35 cellular contexts compared by ENCODE assay signal in genomic region chr13:54599413-54599812, GRCh38.
"Had no signal": no experiment of that assay in that cellular context is flagged by ENCODE, and none has a peak within 500 bp of the region (broad histone marks: within the 10 kb centered on the region; RNA-seq: fewer than 3 reads in every experiment).

No MANE protein-coding gene starts in this region.

- H3K9me3 ChIP-seq: adrenal gland, body of pancreas, breast epithelium had no signal

- H3K4me1 Mint-ChIP-seq: activated B cell treated with CpG ODN at 0.5 μM for 24 hours; activated CD4-positive, alpha-beta T cell treated with anti-CD3 and anti-CD28 coated beads, Interleukin-2, amount 10 ng/mL, durations not matched to agents 24 days and 14 days; activated naive CD8-positive, alpha-beta T cell treated with anti-CD3 and anti-CD28 coated beads for 36 hours; activated T-helper 17 cell treated with anti-CD3 and anti-CD28 coated beads, Interleukin-2, amount 50 U/mL, for 72 hours had no signal

- H3K4me1 ChIP-seq: adrenal gland, body of pancreas, breast epithelium had no signal

- H3K27ac ChIP-seq: adrenal gland, body of pancreas, brain microvascular endothelial cell, breast epithelium, VCaP had no signal

- H3K27me3 ChIP-seq: adrenal gland, body of pancreas, brain microvascular endothelial cell, breast epithelium had no signal

- H3K4me3 Mint-ChIP-seq: activated B cell treated with CpG ODN at 0.5 μM for 24 hours; activated CD4-positive, alpha-beta memory T cell treated with anti-CD3 and anti-CD28 coated beads for 36 hours; activated CD4-positive, alpha-beta T cell treated with anti-CD3 and anti-CD28 coated beads, Interleukin-2, amount 10 ng/mL, durations not matched to agents 24 days and 14 days; activated CD8-positive, alpha-beta T cell treated with anti-CD3 and anti-CD28 coated beads for 36 hours; activated naive CD4-positive, alpha-beta T cell treated with anti-CD3 and anti-CD28 coated beads for 36 hours; activated naive CD8-positive, alpha-beta T cell treated with anti-CD3 and anti-CD28 coated beads for 36 hours; activated T-cell treated with anti-CD3 and anti-CD28 coated beads, Interleukin-2, amount 50 U/mL, for 4 hours; activated T-cell treated with anti-CD3 and anti-CD28 coated beads, Interleukin-2, amount 50 U/mL, for 72 hours; activated T-helper 1 cell treated with anti-CD3 and anti-CD28 coated beads, Interleukin-12 subunit alpha, Interleukin-12 subunit beta, Interleukin-2, Interleukin-4 antibody, amounts not matched to agents 30 ng/mL and 10 ng/mL and 1 ng/mL, durations not matched to agents 14 hours and 24 hours and 36 hours; activated T-helper 17 cell treated with anti-CD3 and anti-CD28 coated beads, Interleukin-2, amount 50 U/mL, for 72 hours; T-helper 1 cell treated with Interleukin-12 subunit alpha and Interleukin-12 subunit beta and Interleukin-4 antibody, amounts not matched to agents 30 μg/mL and 1 μg/mL, for 36 hours; T-helper 2 cell treated with Interferon-gamma antibody and Interleukin-4, amounts not matched to agents 5 μg/mL and 100 μg/mL, for 36 hours had no signal

- H3K4me3 ChIP-seq: adrenal gland, body of pancreas, breast epithelium had no signal

- H3K27ac Mint-ChIP-seq: activated B cell treated with CpG ODN at 0.5 μM for 24 hours; activated CD4-positive, alpha-beta memory T cell treated with anti-CD3 and anti-CD28 coated beads for 36 hours; activated CD4-positive, alpha-beta T cell treated with anti-CD3 and anti-CD28 coated beads, Interleukin-2, amount 10 ng/mL, durations not matched to agents 24 days and 14 days; activated CD8-positive, alpha-beta T cell treated with anti-CD3 and anti-CD28 coated beads for 36 hours; activated naive CD4-positive, alpha-beta T cell treated with anti-CD3 and anti-CD28 coated beads for 36 hours; activated naive CD4-positive, alpha-beta T cell treated with anti-CD3 and anti-CD28 coated beads, Interleukin-2, amount 50 U/mL, for 72 hours; activated naive CD8-positive, alpha-beta T cell treated with anti-CD3 and anti-CD28 coated beads for 36 hours; activated T-cell treated with anti-CD3 and anti-CD28 coated beads, Interleukin-2, amount 50 U/mL, for 72 hours; activated T-helper 1 cell treated with anti-CD3 and anti-CD28 coated beads, Interleukin-12 subunit alpha, Interleukin-12 subunit beta, Interleukin-2, Interleukin-4 antibody, amounts not matched to agents 30 ng/mL and 10 ng/mL and 1 ng/mL, durations not matched to agents 14 hours and 24 hours and 36 hours; activated T-helper 17 cell treated with anti-CD3 and anti-CD28 coated beads, Interleukin-2, amount 50 U/mL, for 72 hours; T-helper 1 cell treated with Interleukin-12 subunit alpha and Interleukin-12 subunit beta and Interleukin-4 antibody, amounts not matched to agents 30 μg/mL and 1 μg/mL, for 36 hours; T-helper 2 cell treated with Interferon-gamma antibody and Interleukin-4, amounts not matched to agents 5 μg/mL and 100 μg/mL, for 36 hours had no signal

- H3K27me3 Mint-ChIP-seq: activated B cell treated with CpG ODN at 0.5 μM for 24 hours; activated CD4-positive, alpha-beta memory T cell treated with anti-CD3 and anti-CD28 coated beads for 36 hours; activated CD4-positive, alpha-beta T cell treated with anti-CD3 and anti-CD28 coated beads, Interleukin-2, amount 10 ng/mL, durations not matched to agents 24 days and 14 days; activated CD8-positive, alpha-beta T cell treated with anti-CD3 and anti-CD28 coated beads for 36 hours; activated naive CD8-positive, alpha-beta T cell treated with anti-CD3 and anti-CD28 coated beads for 36 hours; activated T-helper 17 cell treated with anti-CD3 and anti-CD28 coated beads, Interleukin-2, amount 50 U/mL, for 72 hours had no signal

- DNase-seq: activated B cell treated with CpG ODN at 0.5 μM for 24 hours; activated CD4-positive, alpha-beta memory T cell treated with anti-CD3 and anti-CD28 coated beads for 36 hours; activated CD4-positive, alpha-beta T cell treated with anti-CD3 and anti-CD28 coated beads for 4 hours; activated CD4-positive, alpha-beta T cell treated with anti-CD3 and anti-CD28 coated beads, Interleukin-2, amount 10 ng/mL, durations not matched to agents 24 days and 14 days; activated CD4-positive, alpha-beta T cell treated with anti-CD3 and anti-CD28 coated beads, Interleukin-2, amount 50 U/mL, for 1 hour; activated CD4-positive, alpha-beta T cell treated with anti-CD3 and anti-CD28 coated beads, Interleukin-2, amount 50 U/mL, for 4 hours; activated CD4-positive, CD25-positive, alpha-beta regulatory T cell treated with anti-CD3 and anti-CD28 coated beads, Interleukin-2, amount 50 U/mL, for 72 hours; activated CD8-positive, alpha-beta memory T cell treated with anti-CD3 and anti-CD28 coated beads, Interleukin-2, amount 50 U/mL, for 4 hours; activated CD8-positive, alpha-beta T cell treated with anti-CD3 and anti-CD28 coated beads for 36 hours; activated effector memory CD4-positive, alpha-beta T cell treated with anti-CD3 and anti-CD28 coated beads, Interleukin-2, amount 50 U/mL, for 16 hours; activated gamma-delta T cell treated with Interleukin-2 at 50 U/mL for 16 hours; activated naive CD4-positive, alpha-beta T cell; activated naive CD4-positive, alpha-beta T cell treated with anti-CD3 and anti-CD28 coated beads for 36 hours; activated naive CD4-positive, alpha-beta T cell treated with anti-CD3 and anti-CD28 coated beads, Interleukin-2, amount 50 U/mL, for 16 hours; activated naive CD8-positive, alpha-beta T cell treated with anti-CD3 and anti-CD28 coated beads for 36 hours; activated T-cell treated with anti-CD3 and anti-CD28 coated beads for 4 hours; activated T-cell treated with anti-CD3 and anti-CD28 coated beads, Interleukin-2, amount 50 U/mL, for 1 hour; activated T-cell treated with anti-CD3 and anti-CD28 coated beads, Interleukin-2, amount 50 U/mL, for 4 hours; activated T-cell treated with anti-CD3 and anti-CD28 coated beads, Interleukin-2, amount 50 U/mL, for 72 hours; adrenal gland; amniotic stem cell; aorta; body of pancreas; brain microvascular endothelial cell; central memory CD4-positive, alpha-beta T cell; T-helper 1 cell; T-helper 2 cell; T-helper 9 cell had no signal

- H3K36me3 Mint-ChIP-seq: activated CD4-positive, alpha-beta memory T cell treated with anti-CD3 and anti-CD28 coated beads for 36 hours; activated naive CD8-positive, alpha-beta T cell treated with anti-CD3 and anti-CD28 coated beads for 36 hours had no signal

- H3K36me3 ChIP-seq: adrenal gland, brain microvascular endothelial cell, breast epithelium had no signal
